Comparison of ENCODE assay signal across 8 cellular contexts in the genomic region with DNA sequence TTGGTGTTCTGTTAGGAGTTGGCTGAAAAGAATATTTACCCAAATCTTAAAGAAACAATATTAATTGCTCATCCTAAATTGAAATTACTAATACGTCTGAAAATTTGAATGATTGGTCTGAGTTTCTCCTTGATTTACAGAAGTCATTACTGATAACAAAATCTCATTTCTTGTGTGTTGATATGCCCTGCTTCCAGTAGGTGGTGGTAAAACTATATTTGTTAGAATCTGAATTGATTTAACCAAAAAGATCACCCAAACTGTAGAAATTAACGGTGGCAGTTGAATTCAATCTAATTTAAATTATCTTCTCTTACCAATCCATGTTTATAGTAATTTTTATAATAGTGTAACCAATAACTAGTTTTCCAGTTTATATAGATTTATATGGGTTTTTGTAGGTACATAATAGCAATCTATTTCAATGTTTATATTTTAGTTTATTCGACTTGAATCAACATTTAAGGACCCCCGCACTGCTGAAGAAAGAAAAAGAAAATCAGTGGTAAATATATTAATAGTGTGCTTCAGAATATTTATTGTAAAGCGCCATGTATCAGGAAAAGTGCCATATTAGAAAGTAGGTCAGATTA. TPM values are rescaled to one million over a fixed set of nuclear protein-coding genes. Genes with fewer than 3 reads are reported as not detected.
DNase-seq lines count a peak whose midpoint lies in the region; ATAC-seq, FAIRE-seq and TF ChIP-seq lines count a peak whose summit lies in the region.

No MANE protein-coding gene starts in this region.

- 68 to 69% methylated on average over 5 of the region's 5 CpGs for WGBS in transverse colon (ENCODE audit: low coverage in 1 of 2), 2 donors
- WGBS in lower leg skin, 2 donors, result 66 to 70% methylated on average over 5 of the region's 5 CpGs

- no peaks in the 10 kb centered on the region for H3K27me3 ChIP-seq in transverse colon

- ATAC-seq in HG03135 (IDR thresholded peaks at IDR 0.05; ENCODE audit: unreplicated experiment), result no peak

- H3K4me1 ChIP-seq in transverse colon, result no peaks in the 10 kb centered on the region

- in situ Hi-C loops in GM13976 (cut with MboI; ENCODE audit: low sequenced_read_pairs, unreplicated experiment) (no loop called here), transverse colon (cut with MboI; ENCODE audit: low pct_ligation_motif_present in 1 of 4, low pct_unique_long_range_greater_than_20kb in 1 of 4, low sequenced_read_pairs in 3 of 4) (loop anchor here in 2 of 4 donors (10.0 kb wide), 1 partner anchor 200 kb away; no protein-coding TSS in a partner anchor)

- DNase-seq in AG04449 (ENCODE audit: low read depth, low spot score), result no peak
- DNase-seq in GM13976 (ENCODE audit: low spot score), result no peak
- DNase-seq in SHP77 (lab: John Stamatoyannopoulos, UW), result peak; percentile 9 to 22
- DNase-seq in frontal cortex (ENCODE audit: low spot score in 2 of 2), result peak in 1 of 2 donors; percentile 34
- DNase-seq in transverse colon, result no peak
- no peak for DNase-seq in lower leg skin (ENCODE audit: low spot score in 2 of 2)
- no peak for DNase-seq in effector CD4-positive, alpha-beta T cell

- intact Hi-C loops in transverse colon (cut with DNase I; ENCODE audit: low total_unique reads) (no loop called here), lower leg skin (cut with DNase I; ENCODE audit: low total_unique reads) (no loop called here)

- no peak for TF ChIP-seq EP300 in transverse colon (IDR thresholded peaks at IDR 0.05; ENCODE audit: low read depth)

- POLR2A ChIA-PET in AG04449 (lab: Yijun Ruan, JAX), result no interaction called here

- CTCF ChIA-PET in AG04449 (lab: Yijun Ruan, JAX), result interaction anchor here (1.0 to 4.9 kb wide), 6 partner anchors 10 to 210 kb away, joined by 3 to 91 read pairs (median 4); no protein-coding TSS in a partner anchor

- H3K9me3 ChIP-seq in transverse colon, result no peaks in the 10 kb centered on the region

- peaks cover 0 to 60% (median 16%) of the 10 kb centered on the region in 4 donors for H3K36me3 ChIP-seq in transverse colon

- FAIRE-seq in frontal cortex (lab: Jason Lieb, UNC), result peak; percentile 75

- TF ChIP-seq POLR2A in transverse colon (IDR thresholded peaks at IDR 0.05), result no peak
- no peak for TF ChIP-seq POLR2A in lower leg skin (IDR thresholded peaks at IDR 0.05)

- H3K27ac ChIP-seq in transverse colon, result no peak overlapping the region

- no peak overlapping the region for H3K4me3 ChIP-seq in AG04449 (ENCODE audit: low read depth, low read length)
- no peak overlapping the region for H3K4me3 ChIP-seq in transverse colon
- no peak overlapping the region for H3K4me3 ChIP-seq in lower leg skin (ENCODE audit: low read depth, poor library complexity, severe bottlenecking)

- TF ChIP-seq CTCF in AG04449 (IDR thresholded peaks at IDR 0.05; ENCODE audit: insufficient read depth, low read length, missing control alignments) (peak; percentile 25), GM13976 (IDR thresholded peaks at IDR 0.05; ENCODE audit: borderline replicate concordance, control extremely low read depth, extremely low read depth, insufficient read depth, missing control alignments) (peak; percentile 45), transverse colon (IDR thresholded peaks at IDR 0.05) (peak; percentile 21 to 52 (median 43)), lower leg skin (IDR thresholded peaks at IDR 0.05) (no peak)

RNA-seq across cellular contexts. Expression of a gene that starts 38.3 kb away (rescaled TPM):
- total RNA-seq in frontal cortex, result 54.2 TPM
- total RNA-seq in transverse colon, result 10 to 100 TPM in 3 of 4 donors, 1 to 10 TPM in 1; 6.0 to 16.5 (median 12.2) TPM
- 10 to 100 TPM; 14.4 to 21.6 (median 18.7) TPM for total RNA-seq in lower leg skin

Comparison
In these comparisons a context has a peak if more than half of its experiments do, and no peak if none do; other contexts are left out.
1. DNase-seq: peak in SHP77 (2 of 2); none in AG04449 (single experiment), GM13976 (single experiment), transverse colon (single experiment), lower leg skin (0 of 2) and effector CD4-positive, alpha-beta T cell (single experiment).
2. CTCF ChIP-seq: peak in AG04449 (single experiment), GM13976 (single experiment) and transverse colon (5 of 5); none in lower leg skin (0 of 3).